ENCODE assay signal across 10 cellular contexts in the genomic region with DNA sequence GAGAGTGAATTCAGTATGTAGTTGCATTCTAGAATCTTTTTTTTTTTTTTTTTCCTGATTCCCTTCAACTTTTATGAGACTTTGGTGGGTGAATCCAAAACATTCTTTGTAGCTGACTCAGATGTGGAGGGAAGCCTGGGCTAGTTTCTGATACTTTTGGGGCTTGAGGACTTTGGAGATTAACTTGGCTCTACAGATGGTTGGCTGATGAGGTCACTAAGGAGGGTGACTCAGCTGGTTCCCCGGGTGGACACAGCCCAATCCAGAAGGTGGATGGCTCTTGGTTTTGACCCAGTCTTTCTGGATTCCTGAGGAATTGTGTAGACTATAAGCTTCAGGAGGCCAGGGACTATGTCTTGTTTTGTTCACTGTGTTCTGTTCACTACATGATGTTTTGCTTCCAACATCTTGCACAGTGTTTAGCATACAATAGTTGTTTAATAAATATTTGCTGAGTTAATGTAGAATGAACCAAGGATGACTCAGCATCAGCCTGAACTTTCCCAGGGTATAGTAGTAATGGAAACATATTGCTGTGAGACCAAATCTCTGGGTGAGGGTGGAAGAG. TPM values are rescaled to one million over a fixed set of nuclear protein-coding genes. Genes with fewer than 3 reads are reported as not detected.
A peak's percentile ranks its signal among the peaks of the same experiment; 100 is the strongest.
DNase-seq lines count a peak whose midpoint lies in the region; ATAC-seq and TF ChIP-seq lines count a peak whose summit lies in the region.
"Had no signal": no experiment of that assay in that cellular context is flagged by ENCODE, and none has a peak within 500 bp of the region (broad histone marks: within the 10 kb centered on the region; RNA-seq: fewer than 3 reads in every experiment).

No MANE protein-coding gene starts in this region.

- DNase-seq in GM04504 (ENCODE audit: low read depth) (peak; percentile 98), SJCRH30 (peak; percentile 56 to 61), fibroblast of mammary gland (ENCODE audit: low read depth) (peak; percentile 99), pulmonary artery endothelial cell (ENCODE audit: low read depth, low spot score) (peak; percentile 75), NCI-H187 treated with DMSO at 0.1 percent for 48 hours (lab: John Stamatoyannopoulos, UW) (no peak), Ammon's horn (ENCODE audit: low spot score) (no peak)
- DNase-seq: NCI-H524; stimulated activated CD4-positive, alpha-beta T cell treated with anti-CD3 and anti-CD28 coated beads, Interleukin-4, amount 100 ng/mL, for 1 hour had no signal

- no peak for ATAC-seq in HG03439 (IDR thresholded peaks at IDR 0.05; ENCODE audit: unreplicated experiment)
- ATAC-seq in GM21423 (IDR thresholded peaks at IDR 0.05; ENCODE audit: unreplicated experiment) = no peak

- peaks cover 33% of the 10 kb centered on the region for H3K4me1 ChIP-seq in SJCRH30

- no peak overlapping the region for H3K4me3 ChIP-seq in SJCRH30
- H3K4me3 ChIP-seq in fibroblast of mammary gland (ENCODE audit: control insufficient read depth, low read depth, low read length) = no peak overlapping the region

- no peaks in the 10 kb centered on the region for H3K9me3 ChIP-seq in SJCRH30 (replicated peaks)

- no peaks in the 10 kb centered on the region for H3K27me3 ChIP-seq in SJCRH30

- peak overlapping the region; percentile 57 for H3K27ac ChIP-seq in SJCRH30

- H3K36me3 ChIP-seq in SJCRH30 = no peaks in the 10 kb centered on the region

- no peak for TF ChIP-seq CTCF in fibroblast of mammary gland (conservative IDR thresholded peaks at IDR 0.05; ENCODE audit: control insufficient read depth, insufficient read depth, low read depth, low read length)

RNA-seq across cellular contexts. Expression of a gene that starts 30.5 kb away (rescaled TPM):
- total RNA-seq in SJCRH30 (2014; rRNA removed; shearing (Covaris generic)) = 0.04 and 0.08 TPM in 2 replicates
- 4.7 and 5.5 TPM in 2 replicates for total RNA-seq in pulmonary artery endothelial cell

RNA-seq across cellular contexts. Expression of a gene that starts 57.0 kb away (rescaled TPM):
- total RNA-seq in SJCRH30 (2014; rRNA removed; shearing (Covaris generic)) = 3.9 TPM in 2 replicates
- 0.32 and 0.46 TPM in 2 replicates for total RNA-seq in pulmonary artery endothelial cell

Comparison
In these comparisons a context has a peak if more than half of its experiments do, and no peak if none do; other contexts are left out.
1. DNase-seq: peak in GM04504 (single experiment), SJCRH30 (2 of 2), fibroblast of mammary gland (single experiment) and pulmonary artery endothelial cell (single experiment); none in NCI-H187 treated with DMSO at 0.1 percent for 48 hours (single experiment) and Ammon's horn (single experiment).